Comparison of ENCODE assay signal across 25 cellular contexts in the genomic region with DNA sequence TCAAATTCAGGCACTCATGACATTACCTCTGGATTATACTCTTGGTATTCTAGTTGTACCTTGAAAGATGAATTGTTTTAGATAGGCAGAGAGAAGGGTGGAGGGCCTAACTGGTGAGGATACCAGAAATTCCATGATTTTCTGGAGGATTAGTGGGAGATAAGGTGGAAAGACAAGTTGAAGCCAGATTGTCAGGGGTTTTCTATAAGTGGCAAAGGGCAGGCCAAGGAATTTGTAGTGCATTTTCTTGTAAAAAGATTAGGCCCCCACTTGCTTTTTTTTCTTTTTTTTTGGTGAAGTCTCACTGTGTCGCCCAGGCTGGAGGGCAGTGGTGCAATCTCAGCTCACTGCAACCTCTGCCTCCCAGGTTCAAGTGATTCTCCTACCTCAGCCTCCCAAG.
"Had no signal": no experiment of that assay in that cellular context is flagged by ENCODE, and none has a peak within 500 bp of the region (broad histone marks: within the 10 kb centered on the region; RNA-seq: fewer than 3 reads in every experiment).

No MANE protein-coding gene starts in this region.

- H3K4me2 ChIP-seq: hepatocyte had no signal

- H3K36me3 ChIP-seq: left ventricle myocardium inferior, pancreas, prostate gland, stomach, thyroid gland, transverse colon, upper lobe of left lung, vagina had no signal

- ATAC-seq: natural killer cell; pancreas; right cardiac atrium; sciatic nerve; stimulated activated naive B cell treated with anti-CD40 and anti-IgM and Interleukin-4, amounts not matched to agents 10 μg/mL and 1 μg/mL and 100 μg/mL, for 72 hours; stimulated activated naive CD8-positive, alpha-beta T cell treated with anti-CD3 and anti-CD28 coated beads, Interleukin-15, Interleukin-2, amounts not matched to agents 100 U/mL and 50 U/mL, for 24 hours had no signal

- H3K27me3 ChIP-seq: hepatocyte, pancreas, stomach, testis, thyroid gland, transverse colon, upper lobe of left lung, vagina had no signal

- H3K79me2 ChIP-seq: hepatocyte had no signal

- H3K4me1 ChIP-seq: left ventricle myocardium inferior, pancreas, prostate gland, stomach, testis, thyroid gland, transverse colon, upper lobe of left lung, vagina had no signal

- H3K27ac ChIP-seq: hepatocyte, left ventricle myocardium inferior, pancreas, prostate gland, skin epidermis, stomach, testis, thyroid gland, transverse colon, upper lobe of left lung, vagina had no signal

- DNase-seq: islet precursor cell; left ventricle myocardium inferior; naive B cell; natural killer cell; pancreas; posterior cingulate gyrus; retina; right cardiac atrium; stimulated activated CD4-positive, alpha-beta T cell treated with anti-CD3 and anti-CD28 coated beads, Interleukin-12 subunit alpha, Interleukin-12 subunit beta, amount 100 ng/mL, for 4 hours; stimulated activated CD4-positive, alpha-beta T cell treated with anti-CD3 and anti-CD28 coated beads, Interleukin-15, amount 100 ng/mL, for 24 hours; stimulated activated CD4-positive, alpha-beta T cell treated with anti-CD3 and anti-CD28 coated beads, Interleukin-2, amount 100 ng/mL, for 24 hours; stimulated activated CD4-positive, alpha-beta T cell treated with anti-CD3 and anti-CD28 coated beads, Interleukin-4, amount 100 ng/mL, for 1 hour; stimulated activated naive B cell treated with anti-CD40 and anti-IgM and Interleukin-4, amounts not matched to agents 10 μg/mL and 1 μg/mL and 100 μg/mL, for 72 hours; stimulated activated naive CD8-positive, alpha-beta T cell treated with anti-CD3 and anti-CD28 coated beads, Interleukin-15, Interleukin-2, amounts not matched to agents 100 U/mL and 50 U/mL, for 24 hours; stomach; testis; thyroid gland; transverse colon; upper lobe of left lung had no signal

- H3K4me3 ChIP-seq: hepatocyte, left ventricle myocardium inferior, lung, pancreas, prostate gland, skin epidermis, stomach, testis, thyroid gland, transverse colon, upper lobe of left lung, vagina had no signal
